29 cellular contexts compared by ENCODE assay signal in genomic region chr15:46646476-46646875, GRCh38.
"Had no signal": no experiment of that assay in that cellular context is flagged by ENCODE, and none has a peak within 500 bp of the region (broad histone marks: within the 10 kb centered on the region; RNA-seq: fewer than 3 reads in every experiment).

No MANE protein-coding gene starts in this region.

- H3K36me3 ChIP-seq: esophagus squamous epithelium, heart right ventricle, left lung, neural progenitor cell, prostate gland, right atrium auricular region, suprapubic skin had no signal

- H3K4me3 Mint-ChIP-seq: mesothelial cell of epicardium; naive B cell; natural killer cell treated with Interleukin-12 subunit alpha and Interleukin-12 subunit beta and Interleukin-15 and Interleukin-18, amount 100 ng/mL, for 72 hours; neural progenitor cell; stimulated activated naive CD8-positive, alpha-beta T cell treated with anti-CD3 and anti-CD28 coated beads, Interleukin-15, amount 100 ng/mL, for 72 hours; type B pancreatic cell had no signal

- H3K27ac Mint-ChIP-seq: mesothelial cell of epicardium; naive B cell; natural killer cell treated with Interleukin-12 subunit alpha and Interleukin-12 subunit beta and Interleukin-15 and Interleukin-18, amount 100 ng/mL, for 72 hours; neural progenitor cell; stimulated activated naive CD8-positive, alpha-beta T cell treated with anti-CD3 and anti-CD28 coated beads, Interleukin-15, amount 100 ng/mL, for 72 hours; type B pancreatic cell had no signal

- H3K4me1 ChIP-seq: esophagus squamous epithelium, heart right ventricle, left lung, parathyroid adenoma, prostate gland, right atrium auricular region, suprapubic skin had no signal

- H3K4me2 ChIP-seq: neural progenitor cell, smooth muscle cell had no signal

- H3K27me3 Mint-ChIP-seq: naive B cell; natural killer cell treated with Interleukin-12 subunit alpha and Interleukin-12 subunit beta and Interleukin-15 and Interleukin-18, amount 100 ng/mL, for 72 hours; stimulated activated naive CD8-positive, alpha-beta T cell treated with anti-CD3 and anti-CD28 coated beads, Interleukin-15, amount 100 ng/mL, for 72 hours had no signal

- DNase-seq: dermis blood vessel endothelial cell; effector memory CD4-positive, alpha-beta T cell; esophagus squamous epithelium; foreskin melanocyte; glutamatergic neuron; heart right ventricle; hippocampal formation; left cardiac atrium; left lung; mesenchymal stem cell; mucosa of descending colon; naive B cell; stimulated activated CD4-positive, alpha-beta T cell treated with anti-CD3 and anti-CD28 coated beads, Interleukin-12 subunit alpha, Interleukin-12 subunit beta, amount 100 ng/mL, for 4 hours; stimulated activated CD4-positive, alpha-beta T cell treated with anti-CD3 and anti-CD28 coated beads, Interleukin-1b, Interleukin-23, amount 100 ng/mL, for 48 hours; stimulated activated CD4-positive, alpha-beta T cell treated with anti-CD3 and anti-CD28 coated beads, Interleukin-4, amount 100 ng/mL, for 1 hour; stimulated activated CD8-positive, alpha-beta memory T cell treated with anti-CD3 and anti-CD28 coated beads, Interleukin-4, amount 100 ng/mL, for 48 hours; stimulated activated naive CD4-positive, alpha-beta T cell; stimulated activated naive CD8-positive, alpha-beta T cell treated with anti-CD3 and anti-CD28 coated beads, Interleukin-15, amount 100 ng/mL, for 72 hours had no signal

- H3K36me3 Mint-ChIP-seq: mesothelial cell of epicardium, naive B cell, neural progenitor cell, type B pancreatic cell had no signal

- ATAC-seq: heart right ventricle; left cardiac atrium; left lung; natural killer cell treated with Interleukin-12 subunit alpha and Interleukin-12 subunit beta and Interleukin-15 and Interleukin-18, amount 100 ng/mL, for 72 hours; sciatic nerve; stimulated activated naive CD8-positive, alpha-beta T cell treated with anti-CD3 and anti-CD28 coated beads, Interleukin-15, amount 100 ng/mL, for 72 hours had no signal

- H3K4me3 ChIP-seq: coronary artery, esophagus squamous epithelium, heart right ventricle, left lung, mucosa of descending colon, neural progenitor cell, prostate gland, right atrium auricular region, smooth muscle cell, suprapubic skin had no signal

- H3K27me3 ChIP-seq: esophagus squamous epithelium, heart right ventricle, left lung, neural progenitor cell, right atrium auricular region, suprapubic skin had no signal

- H3K9me3 Mint-ChIP-seq: neural progenitor cell; stimulated activated naive CD8-positive, alpha-beta T cell treated with anti-CD3 and anti-CD28 coated beads, Interleukin-15, amount 100 ng/mL, for 72 hours; type B pancreatic cell had no signal

- H3K79me2 ChIP-seq: parathyroid adenoma had no signal

- H2AFZ ChIP-seq: neural progenitor cell, parathyroid adenoma had no signal

- H3K4me1 Mint-ChIP-seq: naive B cell; neural progenitor cell; stimulated activated naive CD8-positive, alpha-beta T cell treated with anti-CD3 and anti-CD28 coated beads, Interleukin-15, amount 100 ng/mL, for 72 hours had no signal

- H3K27ac ChIP-seq: coronary artery, esophagus squamous epithelium, heart right ventricle, left lung, neural progenitor cell, parathyroid adenoma, prostate gland, right atrium auricular region, suprapubic skin had no signal
